23 cellular contexts compared by ENCODE assay signal in the genomic region with DNA sequence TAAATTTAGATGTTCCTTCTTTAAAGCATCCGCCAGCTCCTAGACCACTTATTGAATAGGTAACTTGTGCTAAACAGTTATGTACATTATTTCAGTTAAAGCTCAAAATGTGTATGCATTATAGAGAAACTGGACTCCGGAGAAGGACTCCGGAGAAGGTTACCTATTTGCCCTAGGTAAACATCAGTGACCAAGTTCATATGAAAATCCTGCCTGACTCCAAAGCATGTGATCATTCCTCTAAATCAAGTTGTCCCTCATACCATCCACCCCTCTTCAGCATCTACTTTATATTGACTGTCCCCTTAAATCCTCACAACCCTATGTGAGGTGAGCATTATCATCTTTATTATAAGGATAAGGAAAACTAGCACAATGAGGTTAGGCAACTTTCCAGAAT.
"Had no signal": no experiment of that assay in that cellular context is flagged by ENCODE, and none has a peak within 500 bp of the region (broad histone marks: within the 10 kb centered on the region; RNA-seq: fewer than 3 reads in every experiment).

No MANE protein-coding gene starts in this region.

- H3K4me2 ChIP-seq: SK-N-SH had no signal

- H3K27ac ChIP-seq: HL-60, RWPE1 had no signal

- H3K9me3 ChIP-seq: SK-N-SH had no signal

- ATAC-seq: Panc1, PC-3 had no signal

- DNase-seq: KBM-7, MV-4-11, NCI-H1048, NCI-H1105, NCI-H1417, NCI-H1436 treated with DMSO at 0.1 percent for 48 hours, NCI-H1694, NCI-H187 treated with DMSO at 0.1 percent for 48 hours, NCI-H2081, NCI-H2107, NCI-H226, NCI-H446, NCI-H510A, NCI-H524 treated with DMSO at 0.1 percent for 48 hours, NCI-H69, NCI-H774, PC-3, SHP77, SK-N-SH had no signal

- H3K9ac ChIP-seq: SK-N-SH had no signal

- FAIRE-seq: HTR-8/SVneo had no signal
